Comparison of ENCODE assay signal across 22 cellular contexts in genomic region chr4:108529102-108529501, GRCh38.
DNase-seq lines count a peak whose midpoint lies in the region; ATAC-seq and TF ChIP-seq lines count a peak whose summit lies in the region.
"Had no signal": no experiment of that assay in that cellular context is flagged by ENCODE, and none has a peak within 500 bp of the region (broad histone marks: within the 10 kb centered on the region; RNA-seq: fewer than 3 reads in every experiment).

No MANE protein-coding gene starts in this region.

- H3K36me3 Mint-ChIP-seq in activated CD4-positive, alpha-beta T cell treated with anti-CD3 and anti-CD28 coated beads, Interleukin-2, amount 10 ng/mL, durations not matched to agents 24 days and 14 days (ENCODE audit: low read depth) = peaks cover 20% of the 10 kb centered on the region
- peaks cover 46% of the 10 kb centered on the region for H3K36me3 Mint-ChIP-seq in activated CD4-positive, alpha-beta T cell treated with anti-CD3 and anti-CD28 coated beads, Interleukin-2, amount 10 ng/mL, durations not matched to agents 7 days and 5 days (ENCODE audit: low read depth)
- peaks cover 5% of the 10 kb centered on the region for H3K36me3 Mint-ChIP-seq in CD8-positive, alpha-beta T cell
- peaks cover 13% of the 10 kb centered on the region for H3K36me3 Mint-ChIP-seq in activated CD8-positive, alpha-beta T cell treated with anti-CD3 and anti-CD28 coated beads for 36 hours (ENCODE audit: low read depth)
- H3K36me3 Mint-ChIP-seq in naive thymus-derived CD8-positive, alpha-beta T cell = peaks cover 0 to 23% (median 22%) of the 10 kb centered on the region in 3 donors

- intact Hi-C loops in activated CD4-positive, alpha-beta T cell treated with anti-CD3 and anti-CD28 coated beads, Interleukin-2, amount 10 ng/mL, durations not matched to agents 24 days and 14 days (cut with micrococcal nuclease) = no loop called here
- intact Hi-C loops in CD8-positive, alpha-beta T cell (cut with DNase I, micrococcal nuclease) = loop anchor here in 1 of 2 experiments (5.0 kb wide), 1 partner anchor 43 kb away; no protein-coding TSS in a partner anchor
- intact Hi-C loops in activated CD8-positive, alpha-beta T cell treated with anti-CD3 and anti-CD28 coated beads for 36 hours (cut with micrococcal nuclease) = no loop called here
- intact Hi-C loops in mammary epithelial cell (cut with micrococcal nuclease) = no loop called here

- 20% methylated on average over 1 of the region's 1 CpG for WGBS in mammary epithelial cell (ENCODE audit: low coverage, missing lambda C conversion rate)

- no peaks in the 10 kb centered on the region for H3K79me2 ChIP-seq in mammary epithelial cell (ENCODE audit: insufficient read depth, low read length)

- CTCF ChIA-PET in activated CD4-positive, alpha-beta T cell treated with anti-CD3 and anti-CD28 coated beads, Interleukin-2, amount 10 ng/mL, durations not matched to agents 7 days and 5 days (lab: Charles Lee) = interaction anchor here (1.0 kb wide), 1 partner anchor 15 kb away, joined by 3 read pairs; no protein-coding TSS in a partner anchor
- CTCF ChIA-PET in CD8-positive, alpha-beta T cell (lab: Charles Lee) = interaction anchor here (1.2 to 1.4 kb wide), 3 partner anchors 12 to 44 kb away, joined by 3 to 5 read pairs (median 4); no protein-coding TSS in a partner anchor
- CTCF ChIA-PET in activated CD8-positive, alpha-beta T cell treated with anti-CD3 and anti-CD28 coated beads for 36 hours (lab: Charles Lee) = interaction anchor here (0.8 to 1.7 kb wide), 5 partner anchors 13 to 498 kb away, joined by 3 read pairs; no protein-coding TSS in a partner anchor
- CTCF ChIA-PET in mammary epithelial cell (lab: Charles Lee; ENCODE audit: low non-redundant PET) = no interaction called here

- peaks cover 70% of the 10 kb centered on the region for H3K4me1 Mint-ChIP-seq in activated CD4-positive, alpha-beta T cell treated with anti-CD3 and anti-CD28 coated beads, Interleukin-2, amount 10 ng/mL, durations not matched to agents 24 days and 14 days
- H3K4me1 Mint-ChIP-seq in activated CD4-positive, alpha-beta T cell treated with anti-CD3 and anti-CD28 coated beads, Interleukin-2, amount 10 ng/mL, durations not matched to agents 7 days and 5 days = peaks cover 78% of the 10 kb centered on the region
- H3K4me1 Mint-ChIP-seq in CD8-positive, alpha-beta T cell (ENCODE audit: low read depth) = peaks cover 78% of the 10 kb centered on the region
- H3K4me1 Mint-ChIP-seq in activated CD8-positive, alpha-beta T cell treated with anti-CD3 and anti-CD28 coated beads for 36 hours (ENCODE audit: low read depth) = peaks cover 66% of the 10 kb centered on the region
- peaks cover 56 to 91% (median 86%) of the 10 kb centered on the region in 4 donors for H3K4me1 Mint-ChIP-seq in naive thymus-derived CD8-positive, alpha-beta T cell

- ATAC-seq in CD8-positive, alpha-beta T cell = no peak
- no peak for ATAC-seq in activated CD8-positive, alpha-beta T cell treated with anti-CD3 and anti-CD28 coated beads for 36 hours
- no peak for ATAC-seq in naive thymus-derived CD8-positive, alpha-beta T cell
- ATAC-seq: HepG2, K562, Panc1, SK-N-SH treated with all-trans-retinoic acid at 6 μM for 48 hours had no signal

- no peaks in the 10 kb centered on the region for H3K27me3 Mint-ChIP-seq in activated CD4-positive, alpha-beta T cell treated with anti-CD3 and anti-CD28 coated beads, Interleukin-2, amount 10 ng/mL, durations not matched to agents 24 days and 14 days
- no peaks in the 10 kb centered on the region for H3K27me3 Mint-ChIP-seq in activated CD4-positive, alpha-beta T cell treated with anti-CD3 and anti-CD28 coated beads, Interleukin-2, amount 10 ng/mL, durations not matched to agents 7 days and 5 days
- H3K27me3 Mint-ChIP-seq in CD8-positive, alpha-beta T cell (ENCODE audit: low read depth) = no peaks in the 10 kb centered on the region
- no peaks in the 10 kb centered on the region for H3K27me3 Mint-ChIP-seq in activated CD8-positive, alpha-beta T cell treated with anti-CD3 and anti-CD28 coated beads for 36 hours
- H3K27me3 Mint-ChIP-seq in naive thymus-derived CD8-positive, alpha-beta T cell = no peaks in the 10 kb centered on the region

- dilution Hi-C loops in mammary epithelial cell (cut with HindIII; ENCODE audit: low sequenced_read_pairs) = no loop called here

- H3K9me3 ChIP-seq in CD8-positive, alpha-beta T cell (ENCODE audit: low read length) = no peaks in the 10 kb centered on the region
- no peaks in the 10 kb centered on the region for H3K9me3 ChIP-seq in mammary epithelial cell (replicated peaks; ENCODE audit: insufficient read depth, low read length)
- H3K9me3 ChIP-seq: HAP-1 had no signal

- no peaks in the 10 kb centered on the region for H4K20me1 ChIP-seq in mammary epithelial cell (ENCODE audit: insufficient read depth, low read length)

- no peak overlapping the region for H3K4me2 ChIP-seq in mammary epithelial cell (ENCODE audit: insufficient read depth, low read depth, low read length)

- no peak for TF ChIP-seq CTCF in CD8-positive, alpha-beta T cell (IDR thresholded peaks at IDR 0.05)
- no peak for TF ChIP-seq CTCF in activated CD8-positive, alpha-beta T cell treated with anti-CD3 and anti-CD28 coated beads for 36 hours (IDR thresholded peaks at IDR 0.05)
- TF ChIP-seq CTCF in mammary epithelial cell (conservative IDR thresholded peaks at IDR 0.05 in 1 of 2, IDR thresholded peaks at IDR 0.05 in 1 of 2; ENCODE audit: extremely low read depth in 1 of 2, insufficient read depth in 1 of 2, low read depth in 1 of 2, low read length in 2 of 2) (no peak), GM10266 (IDR thresholded peaks at IDR 0.05; ENCODE audit: control insufficient read depth, insufficient read depth, low read depth, missing control alignments) (no peak)

- H3K9me3 Mint-ChIP-seq in activated CD4-positive, alpha-beta T cell treated with anti-CD3 and anti-CD28 coated beads, Interleukin-2, amount 10 ng/mL, durations not matched to agents 24 days and 14 days = peaks cover 21% of the 10 kb centered on the region
- peaks cover 33% of the 10 kb centered on the region for H3K9me3 Mint-ChIP-seq in activated CD4-positive, alpha-beta T cell treated with anti-CD3 and anti-CD28 coated beads, Interleukin-2, amount 10 ng/mL, durations not matched to agents 7 days and 5 days
- H3K9me3 Mint-ChIP-seq in CD8-positive, alpha-beta T cell = peaks cover 13% of the 10 kb centered on the region
- peaks cover 19% of the 10 kb centered on the region for H3K9me3 Mint-ChIP-seq in activated CD8-positive, alpha-beta T cell treated with anti-CD3 and anti-CD28 coated beads for 36 hours
- H3K9me3 Mint-ChIP-seq in naive thymus-derived CD8-positive, alpha-beta T cell = peaks cover 0 to 26% (median 10%) of the 10 kb centered on the region in 9 donors

- DNase-seq in activated CD4-positive, alpha-beta T cell treated with anti-CD3 and anti-CD28 coated beads, Interleukin-2, amount 10 ng/mL, durations not matched to agents 24 days and 14 days = no peak
- no peak for DNase-seq in activated CD4-positive, alpha-beta T cell treated with anti-CD3 and anti-CD28 coated beads, Interleukin-2, amount 10 ng/mL, durations not matched to agents 7 days and 5 days
- no peak for DNase-seq in CD8-positive, alpha-beta T cell
- no peak for DNase-seq in activated CD8-positive, alpha-beta T cell treated with anti-CD3 and anti-CD28 coated beads for 36 hours
- DNase-seq in naive thymus-derived CD8-positive, alpha-beta T cell = no peak
- DNase-seq in mammary epithelial cell (no peak), NCI-H1105 (lab: John Stamatoyannopoulos, UW) (no peak), GM10266 (ENCODE audit: extremely low spot score) (no peak)
- DNase-seq: 8988T, NCI-H1092, NCI-H1436 treated with DMSO at 0.1 percent for 48 hours, NCI-H2029, NCI-H2227 treated with DMSO at 0.1 percent for 48 hours, NCI-H510A treated with DMSO at 0.1 percent for 48 hours, NCI-H774 had no signal

- no peak overlapping the region for H3K27ac ChIP-seq in CD8-positive, alpha-beta T cell (ENCODE audit: low read depth, low read length)
- H3K27ac ChIP-seq in mammary epithelial cell (ENCODE audit: insufficient read depth, low read depth, low read length) = no peak overlapping the region
- H3K27ac ChIP-seq: C4-2B, HL-60 had no signal

- H3K27me3 ChIP-seq in CD8-positive, alpha-beta T cell (ENCODE audit: insufficient read depth, low read length) = no peaks in the 10 kb centered on the region
- no peaks in the 10 kb centered on the region for H3K27me3 ChIP-seq in mammary epithelial cell (ENCODE audit: insufficient read depth, low read length)

- no TSS peak for BruUV-seq in mammary epithelial cell (replicated peaks; lab: Mats Ljungman, UMichigan)

- H3K36me3 ChIP-seq in CD8-positive, alpha-beta T cell (ENCODE audit: insufficient read depth, low read length) = no peaks in the 10 kb centered on the region
- H3K36me3 ChIP-seq in mammary epithelial cell (ENCODE audit: insufficient read depth, low read length) = no peaks in the 10 kb centered on the region
- H3K36me3 ChIP-seq: HAP-1 had no signal

- H3K4me3 Mint-ChIP-seq in activated CD4-positive, alpha-beta T cell treated with anti-CD3 and anti-CD28 coated beads, Interleukin-2, amount 10 ng/mL, durations not matched to agents 24 days and 14 days = no peak overlapping the region
- H3K4me3 Mint-ChIP-seq in activated CD4-positive, alpha-beta T cell treated with anti-CD3 and anti-CD28 coated beads, Interleukin-2, amount 10 ng/mL, durations not matched to agents 7 days and 5 days = no peak overlapping the region
- H3K4me3 Mint-ChIP-seq in CD8-positive, alpha-beta T cell = no peak overlapping the region
- H3K4me3 Mint-ChIP-seq in activated CD8-positive, alpha-beta T cell treated with anti-CD3 and anti-CD28 coated beads for 36 hours = no peak overlapping the region
- H3K4me3 Mint-ChIP-seq in naive thymus-derived CD8-positive, alpha-beta T cell = peak overlapping the region in 3 of 10 donors; percentile 39 to 57 (median 56)

- H3K4me1 ChIP-seq in CD8-positive, alpha-beta T cell (ENCODE audit: insufficient read depth, low read length) = peaks cover 79% of the 10 kb centered on the region
- H3K4me1 ChIP-seq in mammary epithelial cell (ENCODE audit: insufficient read depth, low read length) = no peaks in the 10 kb centered on the region
- H3K4me1 ChIP-seq: HAP-1 had no signal

- in situ Hi-C loops in mammary epithelial cell (cut with MboI; ENCODE audit: low sequenced_read_pairs in 2 of 2) = no loop called here

- no peak overlapping the region for H2AFZ ChIP-seq in mammary epithelial cell (ENCODE audit: low read depth, low read length)

- no peak overlapping the region for H3K4me3 ChIP-seq in CD8-positive, alpha-beta T cell (ENCODE audit: low read depth, low read length)
- H3K4me3 ChIP-seq in mammary epithelial cell (replicated peaks in 1 of 3; ENCODE audit: insufficient read depth in 1 of 3, low read depth in 2 of 3, low read length in 3 of 3) = no peak overlapping the region
- H3K4me3 ChIP-seq: HAP-1, K562 had no signal

- no peak overlapping the region for H3K9ac ChIP-seq in mammary epithelial cell (ENCODE audit: insufficient read depth, low read length)

- POLR2A ChIA-PET in activated CD4-positive, alpha-beta T cell treated with anti-CD3 and anti-CD28 coated beads, Interleukin-2, amount 10 ng/mL, durations not matched to agents 7 days and 5 days (lab: Charles Lee) = no interaction called here
- POLR2A ChIA-PET in CD8-positive, alpha-beta T cell (lab: Charles Lee) = no interaction called here
- POLR2A ChIA-PET in activated CD8-positive, alpha-beta T cell treated with anti-CD3 and anti-CD28 coated beads for 36 hours (lab: Charles Lee) = interaction anchor here (0.9 kb wide), 1 partner anchor 156 kb away, joined by 3 read pairs; no protein-coding TSS in a partner anchor
- POLR2A ChIA-PET in naive thymus-derived CD8-positive, alpha-beta T cell (lab: Charles Lee) = interaction anchor here (0.5 to 0.7 kb wide), 2 partner anchors 15 to 47 kb away, joined by 3 to 4 read pairs; no protein-coding TSS in a partner anchor

- peak overlapping the region; percentile 25 for H3K27ac Mint-ChIP-seq in activated CD4-positive, alpha-beta T cell treated with anti-CD3 and anti-CD28 coated beads, Interleukin-2, amount 10 ng/mL, durations not matched to agents 24 days and 14 days
- H3K27ac Mint-ChIP-seq in activated CD4-positive, alpha-beta T cell treated with anti-CD3 and anti-CD28 coated beads, Interleukin-2, amount 10 ng/mL, durations not matched to agents 7 days and 5 days = no peak overlapping the region
- peak overlapping the region; percentile 74 for H3K27ac Mint-ChIP-seq in CD8-positive, alpha-beta T cell
- H3K27ac Mint-ChIP-seq in activated CD8-positive, alpha-beta T cell treated with anti-CD3 and anti-CD28 coated beads for 36 hours = peak overlapping the region; percentile 23
- H3K27ac Mint-ChIP-seq in naive thymus-derived CD8-positive, alpha-beta T cell = peak overlapping the region; percentile 58 to 92 (median 82)

Comparison
In these comparisons a context has a peak if more than half of its experiments do, and no peak if none do; other contexts are left out.
1. POLR2A ChIA-PET loops: an anchor here in activated CD8-positive, alpha-beta T cell treated with anti-CD3 and anti-CD28 coated beads for 36 hours (0.9 kb wide) and naive thymus-derived CD8-positive, alpha-beta T cell (0.5 to 0.7 kb wide); none called in activated CD4-positive, alpha-beta T cell treated with anti-CD3 and anti-CD28 coated beads, Interleukin-2, amount 10 ng/mL, durations not matched to agents 7 days and 5 days and CD8-positive, alpha-beta T cell.